25 cellular contexts compared by ENCODE assay signal in the genomic region with DNA sequence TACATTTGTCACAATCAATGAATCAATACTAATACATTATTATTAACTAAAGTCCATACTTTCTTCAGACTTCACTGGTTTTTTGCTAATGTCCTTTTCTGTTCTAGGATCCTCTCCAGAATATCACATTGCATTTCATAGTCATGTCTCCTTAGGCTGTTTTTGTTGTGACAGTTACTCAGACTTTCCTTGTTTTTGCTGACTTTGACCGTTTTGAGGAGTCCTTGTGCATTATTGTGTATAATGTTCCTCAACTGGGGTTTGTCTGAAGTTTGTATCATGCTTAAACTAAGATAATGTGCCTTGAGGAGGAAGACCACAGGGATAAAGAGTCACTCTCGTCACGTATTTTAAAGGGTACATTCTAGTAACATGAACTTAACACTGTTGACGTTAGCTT.
DNase-seq lines count a peak whose midpoint lies in the region; ATAC-seq, FAIRE-seq and TF ChIP-seq lines count a peak whose summit lies in the region.
"Had no signal": no experiment of that assay in that cellular context is flagged by ENCODE, and none has a peak within 500 bp of the region (broad histone marks: within the 10 kb centered on the region; RNA-seq: fewer than 3 reads in every experiment).

No MANE protein-coding gene starts in this region.

- H3K4me1 ChIP-seq in HepG2 (ENCODE audit: insufficient read depth, low read length) (no peaks in the 10 kb centered on the region), right lobe of liver (no peaks in the 10 kb centered on the region), upper lobe of left lung (no peaks in the 10 kb centered on the region)
- H3K4me1 ChIP-seq: BE2C had no signal

- peak overlapping the region in 2 of 3 experiments; percentile 29 to 64 for H3K27ac Mint-ChIP-seq in nephron
- H3K27ac Mint-ChIP-seq: CD14-positive monocyte; CD4-positive, alpha-beta memory T cell; CD4-positive, CD25-positive, alpha-beta regulatory T cell; CD8-positive, alpha-beta memory T cell had no signal

- CTCF ChIA-PET in HepG2 (lab: Yijun Ruan, JAX; ENCODE audit: low intra/inter-chr PET ratio, low total read pairs): no interaction called here

- POLR2A ChIA-PET in HepG2 (lab: Yijun Ruan, JAX): no interaction called here

- peaks cover 4% of the 10 kb centered on the region for H3K4me1 Mint-ChIP-seq in nephron
- H3K4me1 Mint-ChIP-seq: CD14-positive monocyte; CD4-positive, alpha-beta memory T cell; CD4-positive, CD25-positive, alpha-beta regulatory T cell; CD8-positive, alpha-beta memory T cell had no signal

- TF ChIP-seq EP300 in HepG2 (IDR thresholded peaks at IDR 0.05; ENCODE audit: low read depth in 2 of 2, low read length in 2 of 2) (no peak), HepG2 (CRISPR knock-in tag; IDR thresholded peaks at IDR 0.05; ENCODE audit: borderline replicate concordance) (no peak), upper lobe of left lung (IDR thresholded peaks at IDR 0.05) (no peak)

- ATAC-seq in HepG2 (no peak), right lobe of liver (no peak), HG02571 (IDR thresholded peaks at IDR 0.05; ENCODE audit: unreplicated experiment) (no peak), upper lobe of left lung (ENCODE audit: low FRiP score in 2 of 2) (no peak)
- ATAC-seq: GM12878 had no signal

- TF ChIP-seq RAD21 in HepG2 (CRISPR knock-in tag; IDR thresholded peaks at IDR 0.05): no peak

- no peak for DNase-seq in HepG2 (ENCODE audit: low spot score)
- no peak for DNase-seq in right lobe of liver
- DNase-seq in upper lobe of left lung: no peak
- DNase-seq: ACHN; BE2C; C1 segment of cervical spinal cord; CD4-positive, alpha-beta memory T cell; CD4-positive, CD25-positive, alpha-beta regulatory T cell; CD8-positive, alpha-beta memory T cell; COR-L47; DMS 273 treated with DMSO at 0.1 percent for 48 hours; DMS153; DMS53; DMS79; DND-41; EL; GDM1 had no signal

- H3K4me3 ChIP-seq in HepG2 (replicated peaks in 1 of 3; ENCODE audit: insufficient read depth in 1 of 3, low read depth in 2 of 3, low read length in 3 of 3) (no peak overlapping the region), right lobe of liver (no peak overlapping the region), upper lobe of left lung (no peak overlapping the region)
- H3K4me3 ChIP-seq: BLaER1, GM12878 had no signal

- H3K9ac ChIP-seq in HepG2 (ENCODE audit: insufficient read depth, low read depth, low read length): no peak overlapping the region
- H3K9ac ChIP-seq: BLaER1 had no signal

- no peaks in the 10 kb centered on the region for H3K36me3 Mint-ChIP-seq in nephron (ENCODE audit: low read depth)
- H3K36me3 Mint-ChIP-seq: CD14-positive monocyte; CD4-positive, alpha-beta memory T cell; CD4-positive, CD25-positive, alpha-beta regulatory T cell; CD8-positive, alpha-beta memory T cell had no signal

- H3K27me3 ChIP-seq in HepG2 (ENCODE audit: control insufficient read depth in 1 of 2, insufficient read depth in 2 of 2, low read length in 2 of 2): no peaks in the 10 kb centered on the region
- H3K27me3 ChIP-seq in right lobe of liver: no peaks in the 10 kb centered on the region
- H3K27me3 ChIP-seq in upper lobe of left lung: no peaks in the 10 kb centered on the region
- H3K27me3 ChIP-seq: BE2C, BLaER1 had no signal

- no peaks in the 10 kb centered on the region for H3K27me3 Mint-ChIP-seq in nephron (ENCODE audit: low read depth)
- H3K27me3 Mint-ChIP-seq: CD4-positive, alpha-beta memory T cell; CD4-positive, CD25-positive, alpha-beta regulatory T cell had no signal

- WGBS in HepG2 (ENCODE audit: low lambda C conversion rate): 29% methylated on average over 4 of the region's 4 CpGs
- WGBS in right lobe of liver (ENCODE audit: insufficient coverage, low coverage, low lambda C conversion rate, missing lambda C conversion rate): 59% methylated on average over 4 of the region's 4 CpGs
- WGBS in upper lobe of left lung, 2 donors: 73 to 77% methylated on average over 4 of the region's 4 CpGs

- H2AFZ ChIP-seq in HepG2 (ENCODE audit: low read length): no peak overlapping the region

- no TSS peak for BruUV-seq in HepG2 (replicated peaks; lab: Mats Ljungman, UMichigan)

- no peaks in the 10 kb centered on the region for H3K36me3 ChIP-seq in HepG2 (replicated peaks in 1 of 2; ENCODE audit: control insufficient read depth in 1 of 2, insufficient read depth in 2 of 2, low read length in 2 of 2)
- no peaks in the 10 kb centered on the region for H3K36me3 ChIP-seq in right lobe of liver
- H3K36me3 ChIP-seq in upper lobe of left lung: no peaks in the 10 kb centered on the region
- H3K36me3 ChIP-seq: BE2C, BLaER1 had no signal

- H3K27ac ChIP-seq in HepG2 (ENCODE audit: extremely low read length, insufficient read depth, low read length) (no peak overlapping the region), right lobe of liver (no peak overlapping the region), upper lobe of left lung (no peak overlapping the region)
- H3K27ac ChIP-seq: 22Rv1, BLaER1 had no signal

- intact Hi-C loops in HepG2 (cut with micrococcal nuclease; ENCODE audit: unreplicated experiment) (no loop called here), right lobe of liver (cut with DNase I) (no loop called here)

- TF ChIP-seq POLR2A in HepG2 (IDR thresholded peaks at IDR 0.05; ENCODE audit: insufficient read depth in 1 of 2, low read depth in 2 of 2, low read length in 2 of 2): no peak
- TF ChIP-seq POLR2A in right lobe of liver (IDR thresholded peaks at IDR 0.05): no peak
- TF ChIP-seq POLR2A in upper lobe of left lung (IDR thresholded peaks at IDR 0.05): no peak

- no peaks in the 10 kb centered on the region for H3K79me2 ChIP-seq in HepG2 (ENCODE audit: insufficient read depth, low read length)

- no peaks in the 10 kb centered on the region for H3K9me3 ChIP-seq in HepG2 (ENCODE audit: low read length)
- H3K9me3 ChIP-seq in right lobe of liver: no peaks in the 10 kb centered on the region
- no peaks in the 10 kb centered on the region for H3K9me3 ChIP-seq in upper lobe of left lung
- H3K9me3 ChIP-seq: BE2C, BLaER1 had no signal

- H3K4me2 ChIP-seq in HepG2 (ENCODE audit: low read depth, low read length): no peak overlapping the region
- H3K4me2 ChIP-seq: BLaER1 had no signal

- no peak for TF ChIP-seq CTCF in HepG2 (CRISPR knock-in tag; IDR thresholded peaks at IDR 0.05)
- no peak for TF ChIP-seq CTCF in right lobe of liver (IDR thresholded peaks at IDR 0.05)
- no peak for TF ChIP-seq CTCF in nephron (IDR thresholded peaks at IDR 0.05; ENCODE audit: unreplicated experiment in 3 of 3)
- TF ChIP-seq CTCF in upper lobe of left lung (IDR thresholded peaks at IDR 0.05): no peak

- no peak for FAIRE-seq in HepG2 (lab: Jason Lieb, UNC)
- FAIRE-seq: GM12878, GM12892, GM18507 had no signal

- H4K20me1 ChIP-seq in HepG2 (ENCODE audit: insufficient read depth, low read length): no peaks in the 10 kb centered on the region
- H4K20me1 ChIP-seq: BLaER1 had no signal

- H3K9me3 Mint-ChIP-seq in nephron: peaks cover 6% of the 10 kb centered on the region

- in situ Hi-C loops in HepG2 (cut with HindIII; ENCODE audit: extremely low pct_ligation_motif_present, low pct_unique_long_range_greater_than_20kb): no loop called here

- H3K4me3 Mint-ChIP-seq in nephron: no peak overlapping the region
- H3K4me3 Mint-ChIP-seq: CD14-positive monocyte; CD4-positive, alpha-beta memory T cell; CD4-positive, CD25-positive, alpha-beta regulatory T cell; CD8-positive, alpha-beta memory T cell had no signal

TF ChIP-seq in HepG2, 621 proteins besides CTCF, POLR2A, EP300 and RAD21:
- TF ChIP-seq MAFF (IDR thresholded peaks at IDR 0.05; ENCODE audit: low read depth, low read length): peak; percentile 59
- TF ChIP-seq MAFK (conservative IDR thresholded peaks at IDR 0.05 in 1 of 2, IDR thresholded peaks at IDR 0.05 in 1 of 2; ENCODE audit: low read length in 2 of 2): peak; percentile 46 to 59; a peak in 3 of 4 replicates
- no peak for TF ChIP-seq ZSCAN20 (CRISPR knock-in tag; IDR thresholded peaks at IDR 0.05; ENCODE audit: borderline replicate concordance)
